8 cellular contexts compared by ENCODE assay signal in the genomic region with DNA sequence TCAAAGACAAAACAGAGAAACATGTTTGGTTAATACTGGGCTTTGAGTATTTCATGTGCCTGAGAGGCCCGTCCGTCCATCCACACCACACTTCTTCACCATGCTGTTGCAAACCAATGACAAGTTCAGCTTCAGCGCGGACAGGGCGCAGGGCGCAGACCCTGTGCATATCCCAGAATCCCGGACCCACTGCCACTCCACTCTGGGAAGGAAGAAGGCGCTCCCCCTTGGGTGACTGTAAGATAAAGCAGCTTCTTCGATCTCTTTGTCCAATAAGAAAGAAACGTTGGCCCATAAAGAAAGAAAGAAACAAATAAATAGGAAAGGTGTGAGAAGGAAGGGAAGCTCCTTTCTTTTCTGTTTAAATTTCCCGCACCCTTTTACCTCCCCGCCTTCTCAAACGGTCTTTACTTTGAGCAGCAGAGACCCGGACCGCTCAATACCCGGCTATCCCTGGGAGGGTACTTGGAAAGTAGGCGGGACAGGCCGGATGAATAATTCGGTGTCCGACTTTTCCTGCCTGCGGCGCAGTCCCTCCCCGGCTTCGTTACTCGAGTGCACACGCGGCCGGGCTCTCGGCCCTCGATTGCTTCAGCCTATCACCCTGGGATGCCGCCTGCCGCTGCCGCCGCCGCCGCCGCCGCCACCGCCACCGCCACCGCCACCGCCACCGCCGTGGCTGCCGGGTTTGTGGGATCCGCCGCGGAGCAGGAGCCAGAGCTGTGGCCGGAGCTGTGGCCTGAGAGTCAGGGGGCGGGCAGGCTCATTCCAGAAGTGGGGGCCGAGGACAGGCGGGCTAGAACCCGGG. TPM values are rescaled to one million over a fixed set of nuclear protein-coding genes. Genes with fewer than 3 reads are reported as not detected.
DNase-seq lines count a peak whose midpoint lies in the region; ATAC-seq, FAIRE-seq and TF ChIP-seq lines count a peak whose summit lies in the region.

No MANE protein-coding gene starts in this region.

- H3K36me3 Mint-ChIP-seq in T-cell, result no peaks in the 10 kb centered on the region

- H3K4me1 Mint-ChIP-seq in T-cell, result peaks cover 7 to 19% (median 18%) of the 10 kb centered on the region in 3 donors

- peaks cover 60 to 75% of the 10 kb centered on the region in 2 donors for H3K27me3 Mint-ChIP-seq in T-cell

- ATAC-seq in activated CD4-positive, CD25-positive, alpha-beta regulatory T cell treated with anti-CD3 and anti-CD28 coated beads, Interleukin-2, amount 50 U/mL, for 24 hours, result peak; percentile 36 to 57
- peak; percentile 90 for ATAC-seq in HG02798 (IDR thresholded peaks at IDR 0.05; ENCODE audit: poor library complexity, unreplicated experiment)
- ATAC-seq in T-cell (replicated peaks in 1 of 4), result peak; percentile 26 to 43 (median 32)

- peaks cover 5 to 8% (median 7%) of the 10 kb centered on the region in 3 donors for H3K9me3 Mint-ChIP-seq in T-cell

- no peak for FAIRE-seq in kidney (lab: Jason Lieb, UNC)

- no peaks in the 10 kb centered on the region for H3K27me3 ChIP-seq in colonic mucosa
- no peaks in the 10 kb centered on the region for H3K27me3 ChIP-seq in smooth muscle cell (ENCODE audit: low read depth)

- peak overlapping the region; percentile 96 for H3K4me2 ChIP-seq in smooth muscle cell

- peaks cover 39% of the 10 kb centered on the region for H4K20me1 ChIP-seq in smooth muscle cell (ENCODE audit: low read depth)

- POLR2A ChIA-PET in T-cell (lab: Charles Lee), result no interaction called here

- peak overlapping the region; percentile 40 to 71 (median 54) for H3K4me3 Mint-ChIP-seq in T-cell

- peaks cover 33% of the 10 kb centered on the region for H3K79me2 ChIP-seq in smooth muscle cell (ENCODE audit: low read depth)

- DNase-seq in activated CD4-positive, CD25-positive, alpha-beta regulatory T cell (lab: John Stamatoyannopoulos, UW), result no peak
- DNase-seq in NCI-H1436 (lab: John Stamatoyannopoulos, UW), result peak; percentile 94
- peak in 14 of 34 experiments; percentile 0 to 23 (median 6) for DNase-seq in T-cell
- peak; percentile 93 for DNase-seq in colonic mucosa
- DNase-seq in kidney, result peak; percentile 96
- DNase-seq in smooth muscle cell (lab: John Stamatoyannopoulos, UW; ENCODE audit: unreplicated experiment), result peak; percentile 75

- peak overlapping the region; percentile 80 for H3K27ac ChIP-seq in colonic mucosa
- peak overlapping the region; percentile 90 to 91 for H3K27ac ChIP-seq in kidney (ENCODE audit: low read depth in 2 of 2, low read length in 2 of 2)
- peak overlapping the region; percentile 81 for H3K27ac ChIP-seq in smooth muscle cell (ENCODE audit: low read depth)

- intact Hi-C loops in colonic mucosa (cut with DNase I) (no loop called here), kidney (cut with DNase I) (no loop called here)

- H3K9me3 ChIP-seq in colonic mucosa (no peaks in the 10 kb centered on the region), kidney (ENCODE audit: control insufficient read depth in 1 of 2, low read length in 2 of 2) (no peaks in the 10 kb centered on the region), smooth muscle cell (replicated peaks; ENCODE audit: low read depth) (no peaks in the 10 kb centered on the region)

- H3K4me3 ChIP-seq in colonic mucosa, result peak overlapping the region; percentile 71
- H3K4me3 ChIP-seq in kidney (ENCODE audit: low read length in 2 of 2), result peak overlapping the region; percentile 93 to 97
- peak overlapping the region; percentile 64 for H3K4me3 ChIP-seq in smooth muscle cell

- peak overlapping the region; percentile 75 to 86 for H3K9ac ChIP-seq in colonic mucosa (ENCODE audit: low read depth in 2 of 2, low read length in 2 of 2)
- peak overlapping the region; percentile 23 to 88 for H3K9ac ChIP-seq in kidney (ENCODE audit: low read length in 2 of 2)
- H3K9ac ChIP-seq in smooth muscle cell (ENCODE audit: low read depth), result peak overlapping the region; percentile 80

- H3K27ac Mint-ChIP-seq in T-cell, result peak overlapping the region in 1 of 2 donors; percentile 56

- CTCF ChIA-PET in T-cell (lab: Charles Lee), result no interaction called here

- TF ChIP-seq CTCF in colonic mucosa (IDR thresholded peaks at IDR 0.05), result no peak
- TF ChIP-seq CTCF in kidney (IDR thresholded peaks at IDR 0.05; ENCODE audit: borderline replicate concordance, extremely low read depth, insufficient read depth), result no peak
- no peak for TF ChIP-seq CTCF in smooth muscle cell (IDR thresholded peaks at IDR 0.05; ENCODE audit: borderline replicate concordance, insufficient read depth, poor library complexity, severe bottlenecking)

- WGBS in smooth muscle cell (ENCODE audit: low lambda C conversion rate), result under 1% methylated on average over 49 of the region's 53 CpGs

- peaks cover 8% of the 10 kb centered on the region for H3K4me1 ChIP-seq in colonic mucosa
- H3K4me1 ChIP-seq in kidney (ENCODE audit: control insufficient read depth in 1 of 2, insufficient read depth in 1 of 2, low read depth in 1 of 2, low read length in 2 of 2), result peaks cover 5 to 15% of the 10 kb centered on the region in 2 donors
- H3K4me1 ChIP-seq in smooth muscle cell (ENCODE audit: low read depth), result peaks cover 30% of the 10 kb centered on the region

- peak overlapping the region; percentile 92 for H2AFZ ChIP-seq in smooth muscle cell (ENCODE audit: low read depth)

- H3K36me3 ChIP-seq in colonic mucosa (no peaks in the 10 kb centered on the region), kidney (ENCODE audit: control insufficient read depth in 1 of 2, insufficient read depth in 2 of 2, low read length in 2 of 2) (no peaks in the 10 kb centered on the region), smooth muscle cell (ENCODE audit: low read depth) (no peaks in the 10 kb centered on the region)

- H3F3A ChIP-seq in smooth muscle cell (ENCODE audit: low read depth), result peaks cover 8% of the 10 kb centered on the region

RNA-seq across cellular contexts. Expression of gene RASAL2, which starts 0.6 kb away (rescaled TPM):
- total RNA-seq in T-cell, result under 1 TPM in 4 of 5 donors, not detected in 1; 0.05 to 0.19 (median 0.11) TPM
- 10 to 100 TPM in 1 of 2 donors, 1 to 10 TPM in 1; 9.7 to 11.8 TPM for total RNA-seq in colonic mucosa
- total RNA-seq in kidney, result 26.5 TPM
- 2.2 TPM for polyA plus RNA-seq in kidney (ENCODE audit: insufficient read depth, low read depth, low replicate concordance)
- 17.6 and 18.6 TPM in 2 replicates for total RNA-seq in smooth muscle cell
- polyA plus RNA-seq in smooth muscle cell, result 4.3 and 8.3 TPM in 2 replicates

Comparison
In these comparisons a context has a peak if more than half of its experiments do, and no peak if none do; other contexts are left out.
1. ATAC-seq: peak in every context shown above with its lines; median percentile 90 in HG02798; 46 in activated CD4-positive, CD25-positive, alpha-beta regulatory T cell treated with anti-CD3 and anti-CD28 coated beads, Interleukin-2, amount 50 U/mL, for 24 hours; 32 in T-cell.
2. DNase-seq: peak in NCI-H1436 (single experiment), colonic mucosa (single experiment), kidney (single experiment) and smooth muscle cell (single experiment); none in activated CD4-positive, CD25-positive, alpha-beta regulatory T cell (0 of 4).
3. RNA of gene RASAL2, which starts 0.6 kb away (total RNA-seq): 26.5 TPM in kidney (single experiment), 17.6 to 18.6 TPM in smooth muscle cell and 9.7 to 11.8 TPM in colonic mucosa; 0.05 to 0.19 TPM in T-cell; every median in the first group is over 4 times any median in the second.
4. Peak in every context shown above with its lines, with median percentiles within 50 percentile points of each other: H3K27ac ChIP-seq, H3K4me3 ChIP-seq and H3K9ac ChIP-seq.